ENCODE assay signal across 8 cellular contexts in the genomic region with DNA sequence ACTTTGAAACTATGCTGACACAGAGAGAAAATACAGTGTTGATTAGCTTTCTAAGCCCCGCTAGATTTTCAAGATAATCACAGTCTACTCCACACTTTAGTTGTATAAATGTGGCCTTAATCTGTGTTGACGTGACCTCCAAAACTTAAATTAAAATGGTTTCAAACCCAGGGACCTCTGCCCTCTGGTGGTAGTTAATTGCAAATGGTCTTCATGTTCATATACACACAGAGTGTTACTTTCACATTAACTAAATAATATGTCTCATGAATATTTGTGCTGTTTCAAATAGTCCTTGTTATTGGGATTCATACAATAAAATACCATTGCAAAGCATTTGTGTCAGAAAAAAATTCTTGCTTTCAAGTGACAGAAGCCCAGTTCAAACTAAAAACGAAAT.
A peak's percentile ranks its signal among the peaks of the same experiment; 100 is the strongest.
DNase-seq lines count a peak whose midpoint lies in the region; ATAC-seq and TF ChIP-seq lines count a peak whose summit lies in the region.

No MANE protein-coding gene starts in this region.

- H3K9me3 Mint-ChIP-seq in mesothelial cell of epicardium, result peaks cover 7% of the 10 kb centered on the region
- H3K9me3 Mint-ChIP-seq in activated T-helper 1 cell treated with anti-CD3 and anti-CD28 coated beads, Interleukin-12 subunit alpha, Interleukin-12 subunit beta, Interleukin-2, Interleukin-4 antibody, amounts not matched to agents 30 ng/mL and 10 ng/mL and 1 ng/mL, durations not matched to agents 14 hours and 24 hours and 36 hours, result no peaks in the 10 kb centered on the region

- DNase-seq in adrenal gland, result no peak
- DNase-seq in mesothelial cell of epicardium (ENCODE audit: low spot score in 2 of 2, unreplicated experiment in 2 of 2), result no peak
- DNase-seq in AG08395 (ENCODE audit: low spot score), result no peak
- no peak for DNase-seq in epidermal melanocyte (ENCODE audit: insufficient read length, low spot score)
- DNase-seq in NCI-H2029 (lab: John Stamatoyannopoulos, UW), result no peak
- no peak for DNase-seq in activated T-helper 1 cell treated with anti-CD3 and anti-CD28 coated beads, Interleukin-12 subunit alpha, Interleukin-12 subunit beta, Interleukin-2, Interleukin-4 antibody, amounts not matched to agents 30 ng/mL and 10 ng/mL and 1 ng/mL, durations not matched to agents 14 hours and 24 hours and 36 hours (ENCODE audit: low spot score)

- H3K27ac Mint-ChIP-seq in mesothelial cell of epicardium, result no peak overlapping the region
- H3K27ac Mint-ChIP-seq in activated T-helper 1 cell treated with anti-CD3 and anti-CD28 coated beads, Interleukin-12 subunit alpha, Interleukin-12 subunit beta, Interleukin-2, Interleukin-4 antibody, amounts not matched to agents 30 ng/mL and 10 ng/mL and 1 ng/mL, durations not matched to agents 14 hours and 24 hours and 36 hours, result no peak overlapping the region

- intact Hi-C loops in adrenal gland (cut with DNase I), result no loop called here
- intact Hi-C loops in activated T-helper 1 cell treated with anti-CD3 and anti-CD28 coated beads, Interleukin-12 subunit alpha, Interleukin-12 subunit beta, Interleukin-2, Interleukin-4 antibody, amounts not matched to agents 30 ng/mL and 10 ng/mL and 1 ng/mL, durations not matched to agents 14 hours and 24 hours and 36 hours (cut with micrococcal nuclease), result no loop called here

- H3K36me3 Mint-ChIP-seq in mesothelial cell of epicardium, result peaks cover 1% of the 10 kb centered on the region
- H3K36me3 Mint-ChIP-seq in activated T-helper 1 cell treated with anti-CD3 and anti-CD28 coated beads, Interleukin-12 subunit alpha, Interleukin-12 subunit beta, Interleukin-2, Interleukin-4 antibody, amounts not matched to agents 30 ng/mL and 10 ng/mL and 1 ng/mL, durations not matched to agents 14 hours and 24 hours and 36 hours (ENCODE audit: low read depth), result no peaks in the 10 kb centered on the region

- no peak for TF ChIP-seq POLR2A in adrenal gland (IDR thresholded peaks at IDR 0.05)

- peak; percentile 52 for ATAC-seq in HG02852 (IDR thresholded peaks at IDR 0.05; ENCODE audit: unreplicated experiment)

- no peaks in the 10 kb centered on the region for H3K27me3 Mint-ChIP-seq in mesothelial cell of epicardium (ENCODE audit: low read depth)
- peaks cover 4% of the 10 kb centered on the region for H3K27me3 Mint-ChIP-seq in activated T-helper 1 cell treated with anti-CD3 and anti-CD28 coated beads, Interleukin-12 subunit alpha, Interleukin-12 subunit beta, Interleukin-2, Interleukin-4 antibody, amounts not matched to agents 30 ng/mL and 10 ng/mL and 1 ng/mL, durations not matched to agents 14 hours and 24 hours and 36 hours (ENCODE audit: insufficient read depth)

- H3K36me3 ChIP-seq in adrenal gland (replicated peaks in 1 of 2), result no peaks in the 10 kb centered on the region

- H3K4me3 Mint-ChIP-seq in mesothelial cell of epicardium, result no peak overlapping the region
- no peak overlapping the region for H3K4me3 Mint-ChIP-seq in activated T-helper 1 cell treated with anti-CD3 and anti-CD28 coated beads, Interleukin-12 subunit alpha, Interleukin-12 subunit beta, Interleukin-2, Interleukin-4 antibody, amounts not matched to agents 30 ng/mL and 10 ng/mL and 1 ng/mL, durations not matched to agents 14 hours and 24 hours and 36 hours

- no peaks in the 10 kb centered on the region for H3K9me3 ChIP-seq in adrenal gland (replicated peaks in 1 of 3)

- H3K4me1 Mint-ChIP-seq in mesothelial cell of epicardium, result peaks cover 21% of the 10 kb centered on the region
- no peaks in the 10 kb centered on the region for H3K4me1 Mint-ChIP-seq in activated T-helper 1 cell treated with anti-CD3 and anti-CD28 coated beads, Interleukin-12 subunit alpha, Interleukin-12 subunit beta, Interleukin-2, Interleukin-4 antibody, amounts not matched to agents 30 ng/mL and 10 ng/mL and 1 ng/mL, durations not matched to agents 14 hours and 24 hours and 36 hours (ENCODE audit: low read depth)

- WGBS in adrenal gland, 4 donors, result 44 to 75% (median 60%) methylated on average over 3 of the region's 3 CpGs

- TF ChIP-seq CTCF in GM12874 (IDR thresholded peaks at IDR 0.05; ENCODE audit: insufficient read depth, low read depth, low read length) (peak; percentile 23; the same call in 1 of the 2 replicates), adrenal gland (IDR thresholded peaks at IDR 0.05) (peak in 4 of 6 experiments; percentile 10 to 49 (median 26)), mesothelial cell of epicardium (IDR thresholded peaks at IDR 0.05; ENCODE audit: unreplicated experiment) (peak; percentile 52)

- no peak overlapping the region for H3K4me3 ChIP-seq in adrenal gland

- peaks cover 2% of the 10 kb centered on the region for H3K27me3 ChIP-seq in adrenal gland

- H3K4me1 ChIP-seq in adrenal gland (replicated peaks in 1 of 2), result no peaks in the 10 kb centered on the region

- no peak overlapping the region for H3K27ac ChIP-seq in adrenal gland
